ENCODE assay signal across 8 cellular contexts in the genomic region with DNA sequence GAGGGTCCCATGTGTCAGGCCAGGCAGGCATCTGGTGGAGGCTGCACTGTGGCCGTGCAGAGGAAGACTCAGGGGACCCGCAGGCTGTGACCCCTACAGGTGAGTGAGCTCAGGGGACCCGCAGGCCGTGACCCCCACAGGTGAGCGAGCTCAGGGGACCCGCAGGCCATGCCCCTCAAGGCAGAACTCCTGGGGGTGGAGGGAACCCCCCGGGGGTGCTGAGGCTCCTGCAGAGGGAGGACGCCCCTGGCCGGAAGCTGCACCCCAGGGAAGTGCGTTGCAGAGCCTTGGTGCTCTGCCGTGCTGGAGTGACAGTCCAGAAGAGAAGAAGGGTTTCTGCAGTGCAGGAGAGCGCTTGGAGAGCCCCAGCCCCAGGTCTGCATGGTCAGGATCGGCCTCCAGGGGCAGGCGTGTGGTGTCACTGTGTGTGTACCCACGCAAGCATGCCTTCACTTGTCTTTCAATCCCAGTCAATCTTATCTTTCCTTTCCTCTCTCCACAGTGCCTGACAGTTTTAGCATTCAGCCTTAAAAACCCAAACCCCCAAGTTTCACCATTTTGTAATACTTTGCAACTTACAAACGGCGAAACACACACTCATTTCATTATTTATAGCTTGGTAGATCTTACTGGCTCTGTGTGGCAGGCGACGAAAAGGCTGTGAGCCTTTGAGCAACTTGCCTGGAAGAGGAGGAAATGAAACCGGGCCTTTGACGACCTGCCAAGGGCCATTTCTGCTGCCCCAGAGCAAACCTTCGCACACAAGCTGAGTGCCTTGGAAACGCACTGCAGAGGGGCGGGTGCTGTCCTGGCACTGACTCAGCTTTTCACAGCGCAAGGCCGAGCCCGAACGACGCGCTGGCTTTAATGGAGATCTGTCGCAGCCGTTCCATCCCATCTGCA.
DNase-seq lines count a peak whose midpoint lies in the region; TF ChIP-seq lines count a peak whose summit lies in the region.

No MANE protein-coding gene starts in this region.

- H3K9me3 ChIP-seq in AG04450 (ENCODE audit: control insufficient read depth, insufficient read depth, low read length), result no peaks in the 10 kb centered on the region; the same call in 1 of the 2 replicates

- no peak overlapping the region for H3K27ac ChIP-seq in AG04450 (ENCODE audit: low read depth, low read length)
- H3K27ac ChIP-seq in layer of hippocampus (ENCODE audit: low read depth, low read length), result peak overlapping the region; percentile 41

- POLR2A ChIA-PET in AG04450 (lab: Yijun Ruan, JAX), result interaction anchor here (0.6 kb wide), 1 partner anchor 42 kb away, joined by 4 read pairs; no protein-coding TSS in a partner anchor

- peaks cover 3% of the 10 kb centered on the region for H3K27me3 ChIP-seq in AG04450 (ENCODE audit: control insufficient read depth, insufficient read depth, low read length)
- no peaks in the 10 kb centered on the region for H3K27me3 ChIP-seq in layer of hippocampus (ENCODE audit: control insufficient read depth, insufficient read depth, low read length)

- DNase-seq in AG04450 (ENCODE audit: low read depth, low spot score), result no peak
- peak; percentile 69 for DNase-seq in NB4 (ENCODE audit: low read depth)
- peak; percentile 59 for DNase-seq in astrocyte of the hippocampus (ENCODE audit: low read depth, low spot score)
- peak; percentile 85 for DNase-seq in ureter (ENCODE audit: low spot score)
- DNase-seq in COR-L47 (lab: John Stamatoyannopoulos, UW), result no peak
- no peak for DNase-seq in foreskin fibroblast
- no peak for DNase-seq in activated effector memory CD4-positive, alpha-beta T cell treated with anti-CD3 and anti-CD28 coated beads, Interleukin-2, amount 50 U/mL, for 16 hours

- H3K4me3 ChIP-seq in AG04450 (ENCODE audit: low read depth, low read length), result peak overlapping the region; percentile 37
- no peak overlapping the region for H3K4me3 ChIP-seq in NB4 (ENCODE audit: low read depth, low read length)
- no peak overlapping the region for H3K4me3 ChIP-seq in foreskin fibroblast (ENCODE audit: low read depth in 1 of 2, low read length in 2 of 2)

- TF ChIP-seq POLR2A in NB4 (IDR thresholded peaks at IDR 0.05; ENCODE audit: extremely low read depth, insufficient read length), result no peak

- CTCF ChIA-PET in AG04450 (lab: Charles Lee), result interaction anchor here (0.6 to 7.3 kb wide), 17 partner anchors 12 to 1799 kb away, joined by 3 to 212 read pairs (median 4); partner anchors contain the start of gene MAP3K4

- peak; percentile 49 for TF ChIP-seq CTCF in AG04450 (IDR thresholded peaks at IDR 0.05; ENCODE audit: low read depth, low read length)
- TF ChIP-seq CTCF in NB4 (IDR thresholded peaks at IDR 0.05; ENCODE audit: low read depth, low read length), result peak; percentile 18
- TF ChIP-seq CTCF in foreskin fibroblast (IDR thresholded peaks at IDR 0.05; ENCODE audit: low read depth, low read length), result no peak

Comparison
In these comparisons a context has a peak if more than half of its experiments do, and no peak if none do; other contexts are left out.
1. DNase-seq: peak in NB4 (single experiment), astrocyte of the hippocampus (single experiment) and ureter (single experiment); none in AG04450 (single experiment), COR-L47 (single experiment), foreskin fibroblast (0 of 2) and activated effector memory CD4-positive, alpha-beta T cell treated with anti-CD3 and anti-CD28 coated beads, Interleukin-2, amount 50 U/mL, for 16 hours (single experiment).